In the genomic region with DNA sequence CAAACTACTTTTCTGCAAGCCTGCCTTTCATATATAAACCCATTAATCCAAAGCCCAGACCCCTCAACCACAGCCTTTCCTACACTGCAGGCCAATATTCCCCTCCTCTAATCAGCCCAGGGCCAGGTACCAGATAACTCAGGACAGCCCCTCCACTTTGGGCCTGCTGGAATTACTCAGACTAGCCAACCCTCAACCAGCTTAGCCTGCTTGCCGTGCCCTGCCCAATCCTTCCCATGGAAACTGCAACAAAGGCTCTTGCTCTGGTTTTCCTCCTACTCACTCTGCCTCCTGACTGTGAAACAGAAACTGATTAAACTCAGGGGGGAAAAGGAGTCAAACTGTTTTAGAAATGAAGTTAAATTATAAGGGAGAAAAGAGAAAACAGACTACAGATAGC, we compare ENCODE assay signal across 22 cellular contexts.
A peak's percentile ranks its signal among the peaks of the same experiment; 100 is the strongest.
DNase-seq lines count a peak whose midpoint lies in the region; ATAC-seq and TF ChIP-seq lines count a peak whose summit lies in the region.
"Had no signal": no experiment of that assay in that cellular context is flagged by ENCODE, and none has a peak within 500 bp of the region (broad histone marks: within the 10 kb centered on the region; RNA-seq: fewer than 3 reads in every experiment).

No MANE protein-coding gene starts in this region.

- H3K36me3 Mint-ChIP-seq in Calu3 (ENCODE audit: insufficient read depth, unreplicated experiment) = no peaks in the 10 kb centered on the region
- H3K36me3 Mint-ChIP-seq: stimulated activated naive B cell treated with anti-CD40 and anti-IgM and Interleukin-4, amounts not matched to agents 10 μg/mL and 1 μg/mL and 100 μg/mL, for 72 hours had no signal

- CTCF ChIA-PET in Calu3 (lab: Charles Lee) = no interaction called here

- peaks cover under 1% of the 10 kb centered on the region for H3K9me3 Mint-ChIP-seq in Calu3 (ENCODE audit: low read depth, unreplicated experiment)
- H3K9me3 Mint-ChIP-seq: activated naive CD4-positive, alpha-beta T cell treated with anti-CD3 and anti-CD28 coated beads for 36 hours had no signal

- no peak overlapping the region for H2AFZ ChIP-seq in hepatocyte

- H3K9me2 ChIP-seq in hepatocyte (replicated peaks; ENCODE audit: insufficient read depth) = no peaks in the 10 kb centered on the region

- H3K4me1 ChIP-seq in left ventricle myocardium inferior (peaks cover 8% of the 10 kb centered on the region), mesodermal cell (ENCODE audit: control insufficient read depth, insufficient read depth, low read length, poor library complexity, severe bottlenecking) (no peaks in the 10 kb centered on the region), uterus (no peaks in the 10 kb centered on the region), hepatocyte (ENCODE audit: insufficient read depth) (no peaks in the 10 kb centered on the region)
- H3K4me1 ChIP-seq: BE2C, psoas muscle had no signal

- H3K79me2 ChIP-seq in hepatocyte = no peaks in the 10 kb centered on the region

- H3K4me1 Mint-ChIP-seq in Calu3 (ENCODE audit: low read depth, unreplicated experiment) = no peaks in the 10 kb centered on the region
- H3K4me1 Mint-ChIP-seq: stimulated activated naive B cell treated with anti-CD40 and anti-IgM and Interleukin-4, amounts not matched to agents 10 μg/mL and 1 μg/mL and 100 μg/mL, for 72 hours had no signal

- no TSS peak for BruUV-seq in Calu3 (replicated peaks; lab: Mats Ljungman, UMichigan)

- H3K36me3 ChIP-seq in left ventricle myocardium inferior = peaks cover 3% of the 10 kb centered on the region
- no peaks in the 10 kb centered on the region for H3K36me3 ChIP-seq in mesodermal cell (ENCODE audit: control insufficient read depth, insufficient read depth, low read length)
- H3K36me3 ChIP-seq in uterus = no peaks in the 10 kb centered on the region
- H3K36me3 ChIP-seq in hepatocyte (replicated peaks; ENCODE audit: insufficient read depth, low read depth) = no peaks in the 10 kb centered on the region
- H3K36me3 ChIP-seq: BE2C had no signal

- no peaks in the 10 kb centered on the region for H4K20me1 ChIP-seq in hepatocyte (ENCODE audit: insufficient read depth, poor library complexity, severe bottlenecking)

- no peak for TF ChIP-seq POLR2A in uterus (IDR thresholded peaks at IDR 0.05)

- H3K27ac ChIP-seq in left ventricle myocardium inferior (replicated peaks) = no peak overlapping the region
- peak overlapping the region; percentile 7 for H3K27ac ChIP-seq in mesodermal cell (ENCODE audit: low read depth, low read length, severe bottlenecking)
- peak overlapping the region in 1 of 2 donors; percentile 48 for H3K27ac ChIP-seq in uterus
- H3K27ac ChIP-seq in hepatocyte = no peak overlapping the region
- H3K27ac ChIP-seq: psoas muscle had no signal

- no peaks in the 10 kb centered on the region for H3K9me3 ChIP-seq in left ventricle myocardium inferior (replicated peaks)
- no peaks in the 10 kb centered on the region for H3K9me3 ChIP-seq in mesodermal cell (ENCODE audit: control insufficient read depth, low read length)
- no peaks in the 10 kb centered on the region for H3K9me3 ChIP-seq in uterus
- H3K9me3 ChIP-seq in hepatocyte (ENCODE audit: low read depth) = no peaks in the 10 kb centered on the region
- H3K9me3 ChIP-seq: BE2C, psoas muscle had no signal

- H3K27me3 Mint-ChIP-seq in Calu3 (ENCODE audit: unreplicated experiment) = peaks cover 13% of the 10 kb centered on the region

- H3K27ac Mint-ChIP-seq in Calu3 (ENCODE audit: unreplicated experiment) = no peak overlapping the region
- H3K27ac Mint-ChIP-seq: activated naive CD4-positive, alpha-beta T cell treated with anti-CD3 and anti-CD28 coated beads for 36 hours; stimulated activated naive B cell treated with anti-CD40 and anti-IgM and Interleukin-4, amounts not matched to agents 10 μg/mL and 1 μg/mL and 100 μg/mL, for 72 hours had no signal

- intact Hi-C loops in left ventricle myocardium superior (cut with micrococcal nuclease) (no loop called here), left ventricle myocardium inferior (cut with micrococcal nuclease) (no loop called here), Calu3 (cut with micrococcal nuclease; ENCODE audit: unreplicated experiment) (no loop called here), uterus (cut with DNase I; ENCODE audit: low total_unique reads) (no loop called here)

- H3K4me2 ChIP-seq in hepatocyte = no peak overlapping the region

- DNase-seq in left ventricle myocardium superior (no peak), left ventricle myocardium inferior (no peak), Calu3 (no peak), uterus (no peak), hepatocyte (ENCODE audit: low spot score) (no peak)
- DNase-seq: activated CD4-positive, CD25-positive, alpha-beta regulatory T cell treated with anti-CD3 and anti-CD28 coated beads, Interleukin-2, amount 50 U/mL, for 72 hours; activated naive CD4-positive, alpha-beta T cell treated with anti-CD3 and anti-CD28 coated beads for 36 hours; activated T-cell treated with anti-CD3 and anti-CD28 coated beads, Interleukin-2, amount 50 U/mL, for 48 hours; BE2C; cerebellar nuclear complex; DND-41; foreskin fibroblast; NCI-H1105; NCI-H2029; OCI-M1; psoas muscle; stimulated activated naive B cell treated with anti-CD40 and anti-IgM and Interleukin-4, amounts not matched to agents 10 μg/mL and 1 μg/mL and 100 μg/mL, for 72 hours had no signal

- WGBS in mesodermal cell (ENCODE audit: insufficient coverage in 2 of 2), 2 experiments = 67% methylated on average over 1 of the region's 1 CpG; no CpG with 5 or more reads in 1 of the 2 experiments
- WGBS in hepatocyte (ENCODE audit: low lambda C conversion rate, missing lambda C conversion rate) = 21% methylated on average over 1 of the region's 1 CpG

- ATAC-seq in left ventricle myocardium superior (peak; percentile 23), esophagus mucosa (peak; percentile 66), HG03175 (IDR thresholded peaks at IDR 0.05; ENCODE audit: unreplicated experiment) (no peak)
- ATAC-seq: HepG2; psoas muscle; stimulated activated naive B cell treated with anti-CD40 and anti-IgM and Interleukin-4, amounts not matched to agents 10 μg/mL and 1 μg/mL and 100 μg/mL, for 72 hours had no signal

- H3K4me3 ChIP-seq in left ventricle myocardium inferior (no peak overlapping the region), mesodermal cell (ENCODE audit: extremely low read depth, insufficient read depth, low read length, poor library complexity, severe bottlenecking) (no peak overlapping the region), uterus (no peak overlapping the region), hepatocyte (no peak overlapping the region)
- H3K4me3 ChIP-seq: psoas muscle, skin epidermis had no signal

- H3K27me3 ChIP-seq in left ventricle myocardium inferior (ENCODE audit: low read depth) = no peaks in the 10 kb centered on the region
- no peaks in the 10 kb centered on the region for H3K27me3 ChIP-seq in uterus
- no peaks in the 10 kb centered on the region for H3K27me3 ChIP-seq in hepatocyte

- H3K4me3 Mint-ChIP-seq in Calu3 (ENCODE audit: low read depth, unreplicated experiment) = no peak overlapping the region
- H3K4me3 Mint-ChIP-seq: activated naive CD4-positive, alpha-beta T cell treated with anti-CD3 and anti-CD28 coated beads for 36 hours; stimulated activated naive B cell treated with anti-CD40 and anti-IgM and Interleukin-4, amounts not matched to agents 10 μg/mL and 1 μg/mL and 100 μg/mL, for 72 hours had no signal

- TF ChIP-seq CTCF in left ventricle myocardium inferior (IDR thresholded peaks at IDR 0.05; ENCODE audit: borderline replicate concordance) (no peak), Calu3 (IDR thresholded peaks at IDR 0.05; ENCODE audit: unreplicated experiment) (no peak), uterus (IDR thresholded peaks at IDR 0.05) (no peak), hepatocyte (IDR thresholded peaks at IDR 0.05; ENCODE audit: poor library complexity) (no peak)
